20 cellular contexts compared by ENCODE assay signal in genomic region chr9:79902937-79903600, GRCh38.
A peak's percentile ranks its signal among the peaks of the same experiment; 100 is the strongest.
DNase-seq lines count a peak whose midpoint lies in the region; ATAC-seq and TF ChIP-seq lines count a peak whose summit lies in the region.
"Had no signal": no experiment of that assay in that cellular context is flagged by ENCODE, and none has a peak within 500 bp of the region (broad histone marks: within the 10 kb centered on the region; RNA-seq: fewer than 3 reads in every experiment).

No MANE protein-coding gene starts in this region.

- POLR2A ChIA-PET in SK-N-SH (lab: Yijun Ruan, JAX): no interaction called here

- no peak for TF ChIP-seq RAD21 in SK-N-SH (IDR thresholded peaks at IDR 0.05; ENCODE audit: low read length)

- no peak for TF ChIP-seq CTCF in endodermal cell (conservative IDR thresholded peaks at IDR 0.05)
- no peak for TF ChIP-seq CTCF in CD14-positive monocyte (IDR thresholded peaks at IDR 0.05)
- no peak for TF ChIP-seq CTCF in SK-N-SH (IDR thresholded peaks at IDR 0.05)

- H3K27ac ChIP-seq in endodermal cell (ENCODE audit: low read depth, low read length) (peak overlapping the region; percentile 39), SK-N-SH (ENCODE audit: low read depth in 2 of 2, low read length in 1 of 2) (no peak overlapping the region)
- H3K27ac ChIP-seq: A549, BLaER1, KMS-11, RWPE1 had no signal

- no peaks in the 10 kb centered on the region for H3K27me3 Mint-ChIP-seq in endodermal cell (ENCODE audit: insufficient read depth)
- no peaks in the 10 kb centered on the region for H3K27me3 Mint-ChIP-seq in CD14-positive monocyte (ENCODE audit: low read depth in 3 of 3)

- TF ChIP-seq EP300 in SK-N-SH (IDR thresholded peaks at IDR 0.05; ENCODE audit: borderline replicate concordance in 1 of 2, low read depth in 1 of 2, low read length in 1 of 2): no peak

- H3K9me3 Mint-ChIP-seq in endodermal cell (no peaks in the 10 kb centered on the region), CD14-positive monocyte (peaks cover 0 to 3% (median 1%) of the 10 kb centered on the region in 7 donors)
- H3K9me3 Mint-ChIP-seq: HFFc6 had no signal

- H3K4me3 ChIP-seq in endodermal cell (ENCODE audit: low read length): no peak overlapping the region
- no peak overlapping the region for H3K4me3 ChIP-seq in SK-N-SH (ENCODE audit: low read depth in 2 of 2, low read length in 1 of 2)
- H3K4me3 ChIP-seq: A549, BLaER1 had no signal

- no peaks in the 10 kb centered on the region for H3F3A ChIP-seq in SK-N-SH (replicated peaks; ENCODE audit: insufficient read depth)

- H3K4me1 ChIP-seq in endodermal cell (ENCODE audit: control insufficient read depth, insufficient read depth, low read length) (no peaks in the 10 kb centered on the region), SK-N-SH (ENCODE audit: control insufficient read depth in 1 of 2, insufficient read depth in 2 of 2, low read depth in 1 of 2, low read length in 1 of 2) (no peaks in the 10 kb centered on the region; a peak in 1 of 4 replicates)
- H3K4me1 ChIP-seq: A549, BLaER1 had no signal

- no peaks in the 10 kb centered on the region for H3K36me3 ChIP-seq in endodermal cell (ENCODE audit: control insufficient read depth, insufficient read depth, low read length)
- no peaks in the 10 kb centered on the region for H3K36me3 ChIP-seq in SK-N-SH (replicated peaks in 1 of 2; ENCODE audit: control insufficient read depth in 1 of 2, insufficient read depth in 2 of 2, low read length in 1 of 2)
- H3K36me3 ChIP-seq: BLaER1 had no signal

- H3K27ac Mint-ChIP-seq in endodermal cell: no peak overlapping the region
- no peak overlapping the region for H3K27ac Mint-ChIP-seq in CD14-positive monocyte
- H3K27ac Mint-ChIP-seq: CD8-positive, alpha-beta T cell; HFFc6 had no signal

- no peak overlapping the region for H3K9ac ChIP-seq in endodermal cell (ENCODE audit: extremely low read depth, low read length, poor library complexity, severe bottlenecking)
- H3K9ac ChIP-seq in SK-N-SH: no peak overlapping the region
- H3K9ac ChIP-seq: BLaER1, KMS-11 had no signal

- no peaks in the 10 kb centered on the region for H3K4me1 Mint-ChIP-seq in endodermal cell
- H3K4me1 Mint-ChIP-seq in CD14-positive monocyte: no peaks in the 10 kb centered on the region

- no peak overlapping the region for H2AFZ ChIP-seq in SK-N-SH (ENCODE audit: low read depth)

- H3K9me3 ChIP-seq in endodermal cell (ENCODE audit: control insufficient read depth, low read length) (no peaks in the 10 kb centered on the region), SK-N-SH (no peaks in the 10 kb centered on the region)
- H3K9me3 ChIP-seq: A549 had no signal

- no peaks in the 10 kb centered on the region for H4K20me1 ChIP-seq in SK-N-SH (ENCODE audit: insufficient read depth)
- H4K20me1 ChIP-seq: BLaER1 had no signal

- no peak overlapping the region for H3K4me2 ChIP-seq in SK-N-SH
- H3K4me2 ChIP-seq: A549, BLaER1, KMS-11 had no signal

- H3K9me2 ChIP-seq in SK-N-SH: no peaks in the 10 kb centered on the region

- 92 to 100% methylated on average over 2 to 6 of the region's 6 CpGs for WGBS in endodermal cell (ENCODE audit: insufficient coverage in 1 of 2, insufficient read length in 1 of 2), 2 experiments
- 59% methylated on average over 6 of the region's 6 CpGs for WGBS in SK-N-SH (ENCODE audit: low lambda C conversion rate)

- H3K27me3 ChIP-seq in endodermal cell (ENCODE audit: control insufficient read depth, insufficient read depth, low read length, poor library complexity, severe bottlenecking) (no peaks in the 10 kb centered on the region), SK-N-SH (ENCODE audit: insufficient read depth) (no peaks in the 10 kb centered on the region)
- H3K27me3 ChIP-seq: BLaER1 had no signal

- no peak for ATAC-seq in HG03280 (IDR thresholded peaks at IDR 0.05; ENCODE audit: unreplicated experiment)
- ATAC-seq: A549; CD8-positive, alpha-beta T cell; PC-3 had no signal

- H3K36me3 Mint-ChIP-seq in endodermal cell (ENCODE audit: low read depth): no peaks in the 10 kb centered on the region
- no peaks in the 10 kb centered on the region for H3K36me3 Mint-ChIP-seq in CD14-positive monocyte
- H3K36me3 Mint-ChIP-seq: CD8-positive, alpha-beta T cell had no signal

- intact Hi-C loops in CD14-positive monocyte (cut with micrococcal nuclease): no loop called here

- H3K79me2 ChIP-seq in SK-N-SH (ENCODE audit: insufficient read depth): no peaks in the 10 kb centered on the region

- no peak overlapping the region for H3K4me3 Mint-ChIP-seq in endodermal cell
- no peak overlapping the region for H3K4me3 Mint-ChIP-seq in CD14-positive monocyte
- H3K4me3 Mint-ChIP-seq: CD8-positive, alpha-beta T cell; HFFc6 had no signal

- CTCF ChIA-PET in SK-N-SH (lab: Yijun Ruan, JAX): interaction anchor here (0.8 kb wide), 1 partner anchor 273 kb away, joined by 4 read pairs; no protein-coding TSS in a partner anchor

- peak; percentile 49 for DNase-seq in H4 (ENCODE audit: low spot score)
- peak; percentile 6 for DNase-seq in RPMI7951 (ENCODE audit: low read depth)
- no peak for DNase-seq in endodermal cell
- DNase-seq in retina: peak; percentile 42
- no peak for DNase-seq in CD14-positive monocyte (ENCODE audit: low spot score)
- DNase-seq in iPS-NIHi11 (ENCODE audit: low spot score): no peak
- no peak for DNase-seq in SK-N-SH
- DNase-seq: Calu3; CD8-positive, alpha-beta T cell; GOT3; HFFc6; NCI-H1092; NCI-H2081; NCI-H510A; PC-3 had no signal

TF ChIP-seq in SK-N-SH, 30 proteins besides CTCF, POLR2A, EP300 and RAD21 (continues in another document):
- no peak for TF ChIP-seq PBX3 (IDR thresholded peaks at IDR 0.05)
- no peak for TF ChIP-seq YY1 (IDR thresholded peaks at IDR 0.05; ENCODE audit: low read depth)
- no peak for TF ChIP-seq USF2 (IDR thresholded peaks at IDR 0.05; ENCODE audit: borderline replicate concordance, low read depth, low read length)
- TF ChIP-seq RXRA (IDR thresholded peaks at IDR 0.05; ENCODE audit: borderline replicate concordance, low read depth): no peak
- TF ChIP-seq USF1 (IDR thresholded peaks at IDR 0.05; ENCODE audit: borderline replicate concordance, low read depth): no peak
- no peak for TF ChIP-seq REST (IDR thresholded peaks at IDR 0.05; ENCODE audit: low read depth, low read length)
- no peak for TF ChIP-seq FOSL2 (IDR thresholded peaks at IDR 0.05; ENCODE audit: borderline replicate concordance, low read depth)
- TF ChIP-seq IRF3 (IDR thresholded peaks at IDR 0.05; ENCODE audit: low read depth, low read length): no peak
- TF ChIP-seq MXI1 (IDR thresholded peaks at IDR 0.05; ENCODE audit: low read depth, low read length): no peak

Comparison
In these comparisons a context has a peak if more than half of its experiments do, and no peak if none do; other contexts are left out.
1. DNase-seq: peak in H4 (single experiment), RPMI7951 (single experiment) and retina (single experiment); none in endodermal cell (single experiment), CD14-positive monocyte (single experiment), iPS-NIHi11 (single experiment) and SK-N-SH (single experiment).